Comparison of ENCODE assay signal across 1 cellular context in genomic region chr2:191037351-191037750, GRCh38.
TF ChIP-seq lines count a peak whose summit lies in the region.

No MANE protein-coding gene starts in this region.

TF ChIP-seq in K562, 482 proteins besides CTCF, POLR2A, EP300 and RAD21 (continued from another document):
- no peak for TF ChIP-seq NBN (IDR thresholded peaks at IDR 0.05; ENCODE audit: low read depth)
TF ChIP-seq in K562: peak in this region for 0.
